ENCODE assay signal across 11 cellular contexts in genomic region chr17:48575673-48576478, GRCh38. TPM values are rescaled to one million over a fixed set of nuclear protein-coding genes. Genes with fewer than 3 reads are reported as not detected.
DNase-seq lines count a peak whose midpoint lies in the region; ATAC-seq, FAIRE-seq and TF ChIP-seq lines count a peak whose summit lies in the region.
"Had no signal": no experiment of that assay in that cellular context is flagged by ENCODE, and none has a peak within 500 bp of the region (broad histone marks: within the 10 kb centered on the region; RNA-seq: fewer than 3 reads in every experiment).

No MANE protein-coding gene starts in this region.

- H3K4me1 ChIP-seq in astrocyte (ENCODE audit: insufficient read depth, low read length): peaks cover 21% of the 10 kb centered on the region
- H3K4me1 ChIP-seq in tibial nerve: peaks cover 0 to 67% (median 13%) of the 10 kb centered on the region in 4 donors
- H3K4me1 ChIP-seq: BLaER1 had no signal

- no peak for FAIRE-seq in astrocyte (lab: Jason Lieb, UNC)

- no peak overlapping the region for H2AFZ ChIP-seq in astrocyte (ENCODE audit: low read depth, low read length)

- WGBS in tibial nerve, 2 donors: 9 to 19% methylated on average over 22 of the region's 22 CpGs

- H3K36me3 ChIP-seq in astrocyte (ENCODE audit: insufficient read depth, low read length) (no peaks in the 10 kb centered on the region), tibial nerve (no peaks in the 10 kb centered on the region)
- H3K36me3 ChIP-seq: BLaER1 had no signal

- H3K4me3 ChIP-seq in astrocyte (ENCODE audit: insufficient read depth, low read depth, low read length) (peak overlapping the region; percentile 36), tibial nerve (peak overlapping the region in 3 of 4 donors; percentile 34 to 58 (median 53))
- H3K4me3 ChIP-seq: BLaER1 had no signal

- no peak for TF ChIP-seq CTCF in astrocyte (IDR thresholded peaks at IDR 0.05; ENCODE audit: insufficient read depth, low read depth, low read length)
- no peak for TF ChIP-seq CTCF in tibial nerve (IDR thresholded peaks at IDR 0.05)

- H3K9ac ChIP-seq in astrocyte (ENCODE audit: low read length): peak overlapping the region; percentile 81
- H3K9ac ChIP-seq: BLaER1 had no signal

- H3K4me3 Mint-ChIP-seq in activated naive CD4-positive, alpha-beta T cell treated with anti-CD3 and anti-CD28 coated beads, Interleukin-2, amount 50 U/mL, for 24 hours: peak overlapping the region; percentile 51
- H3K4me3 Mint-ChIP-seq in astrocyte (ENCODE audit: unreplicated experiment): no peak overlapping the region

- peaks cover 19% of the 10 kb centered on the region for H3K27me3 Mint-ChIP-seq in activated naive CD4-positive, alpha-beta T cell treated with anti-CD3 and anti-CD28 coated beads, Interleukin-2, amount 50 U/mL, for 24 hours
- peaks cover 49% of the 10 kb centered on the region for H3K27me3 Mint-ChIP-seq in astrocyte (ENCODE audit: low read depth, unreplicated experiment)

- no peak overlapping the region for H3K27ac Mint-ChIP-seq in activated naive CD4-positive, alpha-beta T cell treated with anti-CD3 and anti-CD28 coated beads, Interleukin-2, amount 50 U/mL, for 24 hours
- H3K27ac Mint-ChIP-seq in astrocyte (ENCODE audit: unreplicated experiment): no peak overlapping the region

- peaks cover 91% of the 10 kb centered on the region for H3K27me3 ChIP-seq in astrocyte (ENCODE audit: insufficient read depth, low read length)
- H3K27me3 ChIP-seq in tibial nerve: peaks cover 0 to 87% of the 10 kb centered on the region in 2 donors

- TF ChIP-seq EP300 in tibial nerve (IDR thresholded peaks at IDR 0.05): peak in 1 of 2 donors; percentile 30

- no peak for DNase-seq in activated naive CD4-positive, alpha-beta T cell treated with Interleukin-2 at 50 U/mL for 16 hours
- DNase-seq in astrocyte (ENCODE audit: low read depth) (no peak), lung microvascular endothelial cell (ENCODE audit: low read depth in 2 of 2) (peak; percentile 46 to 48), tibial nerve (ENCODE audit: low spot score in 2 of 2) (no peak), iPS-NIHi11 (ENCODE audit: low spot score) (no peak)
- DNase-seq: amygdala, NCI-H526 treated with DMSO at 0.1 percent for 48 hours had no signal

- peak overlapping the region; percentile 80 for H3K4me2 ChIP-seq in astrocyte (ENCODE audit: low read length)
- H3K4me2 ChIP-seq: BLaER1 had no signal

- H3K36me3 Mint-ChIP-seq in activated naive CD4-positive, alpha-beta T cell treated with anti-CD3 and anti-CD28 coated beads, Interleukin-2, amount 50 U/mL, for 24 hours: peaks cover 1% of the 10 kb centered on the region
- peaks cover 3% of the 10 kb centered on the region for H3K36me3 Mint-ChIP-seq in astrocyte (ENCODE audit: low read depth, unreplicated experiment)

- H3K79me2 ChIP-seq in astrocyte (ENCODE audit: insufficient read depth, low read length): peaks cover 79% of the 10 kb centered on the region

- peaks cover 49% of the 10 kb centered on the region for H3K4me1 Mint-ChIP-seq in activated naive CD4-positive, alpha-beta T cell treated with anti-CD3 and anti-CD28 coated beads, Interleukin-2, amount 50 U/mL, for 24 hours
- no peaks in the 10 kb centered on the region for H3K4me1 Mint-ChIP-seq in astrocyte (ENCODE audit: low read depth, unreplicated experiment)

- H3K9me3 Mint-ChIP-seq in activated naive CD4-positive, alpha-beta T cell treated with anti-CD3 and anti-CD28 coated beads, Interleukin-2, amount 50 U/mL, for 24 hours: no peaks in the 10 kb centered on the region
- peaks cover 20% of the 10 kb centered on the region for H3K9me3 Mint-ChIP-seq in astrocyte (ENCODE audit: unreplicated experiment)

- TF ChIP-seq POLR2A in tibial nerve (IDR thresholded peaks at IDR 0.05): no peak

- peaks cover 4% of the 10 kb centered on the region for H4K20me1 ChIP-seq in astrocyte (ENCODE audit: insufficient read depth, low read length)

- no peaks in the 10 kb centered on the region for H3K9me3 ChIP-seq in astrocyte (ENCODE audit: insufficient read depth, low read depth, low read length)
- no peaks in the 10 kb centered on the region for H3K9me3 ChIP-seq in tibial nerve
- H3K9me3 ChIP-seq: BLaER1 had no signal

- H3K27ac ChIP-seq in astrocyte (ENCODE audit: low read depth, low read length) (peak overlapping the region; percentile 77), tibial nerve (peak overlapping the region; percentile 43 to 85 (median 81))
- H3K27ac ChIP-seq: BLaER1 had no signal

- no peak for ATAC-seq in HG03354 (IDR thresholded peaks at IDR 0.05; ENCODE audit: poor library complexity, severe bottlenecking, unreplicated experiment)
- no peak for ATAC-seq in GM19395 (IDR thresholded peaks at IDR 0.05; ENCODE audit: unreplicated experiment)

RNA-seq across cellular contexts. Expression of gene HOXB4, which starts 2.3 kb away (rescaled TPM):
- total RNA-seq in astrocyte (not detected in 2 replicates), lung microvascular endothelial cell (0.87 and 1.2 TPM in 2 replicates), tibial nerve (1 to 10 TPM; 1.2 to 3.5 (median 2.0) TPM)

RNA-seq across cellular contexts. Expression of gene HOXB3, which starts 14.2 kb away (rescaled TPM):
- not detected in 2 replicates for total RNA-seq in astrocyte
- total RNA-seq in lung microvascular endothelial cell: 1.7 and 1.8 TPM in 2 replicates
- total RNA-seq in tibial nerve: 10 to 100 TPM in 2 of 4 donors, 1 to 10 TPM in 2; 3.7 to 14.1 (median 9.4) TPM

RNA-seq across cellular contexts. Expression of gene HOXB5, which starts 17.7 kb away (rescaled TPM):
- total RNA-seq in astrocyte: not detected in 2 replicates
- under 0.01 TPM in 1 of 2 replicates, not detected in the other for total RNA-seq in lung microvascular endothelial cell
- 1 to 10 TPM in 2 of 4 donors, not detected in 2; 1.6 to 1.8 TPM for total RNA-seq in tibial nerve

RNA-seq across cellular contexts. Expression of gene HOXB6, which starts 28.9 kb away (rescaled TPM):
- total RNA-seq in astrocyte: not detected in 2 replicates
- 0.40 and 0.87 TPM in 2 replicates for total RNA-seq in lung microvascular endothelial cell
- total RNA-seq in tibial nerve: 1 to 10 TPM in 3 of 4 donors, under 1 TPM in 1; 0.66 to 5.1 (median 2.9) TPM

RNA-seq across cellular contexts. Expression of gene HOXB2, which starts 31.0 kb away (rescaled TPM):
- total RNA-seq in astrocyte: 0.41 and 1.8 TPM in 2 replicates
- 0.20 and 0.22 TPM in 2 replicates for total RNA-seq in lung microvascular endothelial cell
- 10 to 100 TPM in 3 of 4 donors, 1 to 10 TPM in 1; 6.9 to 29.3 (median 19.2) TPM for total RNA-seq in tibial nerve

Comparison
In these comparisons a context has a peak if more than half of its experiments do, and no peak if none do; other contexts are left out.
1. DNase-seq: peak in lung microvascular endothelial cell (2 of 2); none in activated naive CD4-positive, alpha-beta T cell treated with Interleukin-2 at 50 U/mL for 16 hours (single experiment), astrocyte (single experiment), tibial nerve (0 of 2) and iPS-NIHi11 (single experiment).